In the genomic region with DNA sequence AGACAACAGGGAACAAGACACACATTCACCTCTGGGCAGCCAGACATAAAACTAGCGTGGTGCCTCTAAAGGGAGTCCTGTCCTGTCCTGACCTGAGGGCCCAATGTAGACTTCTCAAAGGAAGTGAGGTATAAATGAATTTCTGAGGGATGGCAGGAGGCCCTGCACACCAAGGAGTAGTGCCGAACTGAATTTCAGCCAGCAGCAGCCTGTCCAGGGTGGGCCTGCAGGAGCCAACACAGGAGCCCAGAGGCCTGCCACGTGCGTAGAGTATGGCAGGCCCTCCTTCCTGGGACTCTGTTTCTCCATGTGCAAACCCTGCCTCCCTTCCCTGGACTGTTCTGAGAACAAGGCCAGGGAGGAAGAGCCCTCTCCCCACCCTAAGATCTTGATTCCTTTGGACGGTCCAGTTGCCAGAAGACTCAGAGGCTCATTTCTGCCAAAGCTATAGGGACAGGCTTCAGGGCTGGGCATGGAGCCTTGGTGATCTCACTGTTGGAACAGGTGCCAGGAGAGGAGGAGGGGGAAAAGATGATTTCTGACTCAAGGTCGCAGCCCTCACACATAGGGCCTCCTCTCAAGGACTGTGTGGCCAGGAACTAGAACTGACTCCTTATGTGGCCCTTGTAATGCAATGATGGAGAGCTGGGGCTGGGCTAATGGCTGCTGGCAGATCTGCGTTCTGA, we compare ENCODE assay signal across 12 cellular contexts. TPM values are rescaled to one million over a fixed set of nuclear protein-coding genes. Genes with fewer than 3 reads are reported as not detected.
DNase-seq lines count a peak whose midpoint lies in the region; ATAC-seq, FAIRE-seq and TF ChIP-seq lines count a peak whose summit lies in the region.
"Had no signal": no experiment of that assay in that cellular context is flagged by ENCODE, and none has a peak within 500 bp of the region (broad histone marks: within the 10 kb centered on the region; RNA-seq: fewer than 3 reads in every experiment).

No MANE protein-coding gene starts in this region.

- no peak for TF ChIP-seq CTCF in brain (conservative IDR thresholded peaks at IDR 0.05)
- TF ChIP-seq CTCF in kidney (IDR thresholded peaks at IDR 0.05; ENCODE audit: borderline replicate concordance, extremely low read depth, insufficient read depth), result no peak

- H3K4me3 ChIP-seq in kidney (ENCODE audit: low read length in 2 of 2), result no peak overlapping the region
- H3K4me3 ChIP-seq in stomach smooth muscle (ENCODE audit: low read length in 2 of 2), result no peak overlapping the region
- H3K4me3 ChIP-seq in effector memory CD4-positive, alpha-beta T cell (ENCODE audit: insufficient read depth, low read depth, low read length, poor library complexity, severe bottlenecking), result no peak overlapping the region

- no peak for FAIRE-seq in kidney (lab: Jason Lieb, UNC)

- no peaks in the 10 kb centered on the region for H3K27me3 ChIP-seq in stomach smooth muscle (ENCODE audit: control insufficient read depth in 1 of 2, insufficient read depth in 2 of 2, low read length in 2 of 2)
- H3K27me3 ChIP-seq in effector memory CD4-positive, alpha-beta T cell (replicated peaks; ENCODE audit: control insufficient read depth, insufficient read depth, low read length, poor library complexity, severe bottlenecking), result no peaks in the 10 kb centered on the region

- H3K27ac ChIP-seq in kidney (ENCODE audit: low read depth in 2 of 2, low read length in 2 of 2) (peak overlapping the region; percentile 89 to 98), stomach smooth muscle (ENCODE audit: low read length) (peak overlapping the region; percentile 49)
- no peak overlapping the region for H3K27ac ChIP-seq in effector memory CD4-positive, alpha-beta T cell (ENCODE audit: insufficient read depth, low read length, poor library complexity, severe bottlenecking)

- no peaks in the 10 kb centered on the region for H3K36me3 ChIP-seq in kidney (ENCODE audit: control insufficient read depth in 1 of 2, insufficient read depth in 2 of 2, low read length in 2 of 2)
- no peaks in the 10 kb centered on the region for H3K36me3 ChIP-seq in stomach smooth muscle (ENCODE audit: control insufficient read depth in 2 of 2, insufficient read depth in 2 of 2, low read length in 2 of 2)
- no peaks in the 10 kb centered on the region for H3K36me3 ChIP-seq in effector memory CD4-positive, alpha-beta T cell (ENCODE audit: control insufficient read depth, insufficient read depth, low read length)

- H3K4me1 ChIP-seq in kidney (ENCODE audit: control insufficient read depth in 1 of 2, insufficient read depth in 1 of 2, low read depth in 1 of 2, low read length in 2 of 2) (peaks cover 35 to 37% of the 10 kb centered on the region in 2 donors), stomach smooth muscle (ENCODE audit: control insufficient read depth, insufficient read depth, low read length) (peaks cover 29% of the 10 kb centered on the region)
- peaks cover 11% of the 10 kb centered on the region for H3K4me1 ChIP-seq in effector memory CD4-positive, alpha-beta T cell (ENCODE audit: control insufficient read depth, insufficient read depth, low read length, poor library complexity, severe bottlenecking)

- no peaks in the 10 kb centered on the region for H3K36me3 Mint-ChIP-seq in brain

- H3K27me3 Mint-ChIP-seq in brain, result peaks cover 9% of the 10 kb centered on the region

- peak overlapping the region in 2 of 5 experiments; percentile 96 to 98 for H3K27ac Mint-ChIP-seq in brain

- H3K4me1 Mint-ChIP-seq in brain, result peaks cover 83% of the 10 kb centered on the region

- H3K9ac ChIP-seq in kidney (ENCODE audit: low read length in 2 of 2), result peak overlapping the region in 1 of 2 donors; percentile 8
- H3K9ac ChIP-seq in stomach smooth muscle (ENCODE audit: low read length in 2 of 2), result no peak overlapping the region

- intact Hi-C loops in kidney (cut with DNase I), result no loop called here

- ATAC-seq in GM21825 (IDR thresholded peaks at IDR 0.05; ENCODE audit: unreplicated experiment) (no peak), GM21360 (IDR thresholded peaks at IDR 0.05; ENCODE audit: unreplicated experiment) (no peak)

- no peak for TF ChIP-seq EP300 in Ishikawa (IDR thresholded peaks at IDR 0.05; ENCODE audit: borderline replicate concordance)

- no peaks in the 10 kb centered on the region for H3K9me3 ChIP-seq in kidney (ENCODE audit: control insufficient read depth in 1 of 2, low read length in 2 of 2)
- H3K9me3 ChIP-seq in stomach smooth muscle (ENCODE audit: control insufficient read depth in 2 of 2, low read length in 2 of 2), result no peaks in the 10 kb centered on the region
- no peaks in the 10 kb centered on the region for H3K9me3 ChIP-seq in effector memory CD4-positive, alpha-beta T cell (ENCODE audit: control insufficient read depth, low read length)

- peak overlapping the region in 4 of 5 experiments; percentile 27 to 86 (median 84) for H3K4me3 Mint-ChIP-seq in brain

- no peak for DNase-seq in kidney
- no peak for DNase-seq in effector memory CD4-positive, alpha-beta T cell
- no peak for DNase-seq in stimulated activated CD4-positive, alpha-beta T cell treated with anti-CD3 and anti-CD28 coated beads, Interleukin-1b, Interleukin-23, amount 100 ng/mL, for 48 hours
- DNase-seq: activated T-cell treated with anti-CD3 and anti-CD28 coated beads, Interleukin-2, amount 50 U/mL, for 48 hours; GDM1; NCI-H2029 treated with DMSO at 0.1 percent for 48 hours had no signal

- H3K9me3 Mint-ChIP-seq in brain, result no peaks in the 10 kb centered on the region
- H3K9me3 Mint-ChIP-seq: neural crest cell had no signal

- no peak for TF ChIP-seq RAD21 in Ishikawa (IDR thresholded peaks at IDR 0.05; ENCODE audit: low read depth)

TF ChIP-seq in Ishikawa, 13 proteins besides CTCF, POLR2A, EP300 and RAD21:
- TF ChIP-seq TEAD4 (IDR thresholded peaks at IDR 0.05), result no peak
- peak; percentile 66; the same call in 1 of the 2 replicates for TF ChIP-seq NFIC (IDR thresholded peaks at IDR 0.05)

RNA-seq across cellular contexts. Expression of a gene that starts 1.8 kb away (rescaled TPM):
- 42.1 TPM for polyA plus RNA-seq in brain (ENCODE audit: insufficient read depth, low read depth, low replicate concordance)
- total RNA-seq in kidney, result 25.0 TPM
- polyA plus RNA-seq in kidney (ENCODE audit: insufficient read depth, low read depth, low replicate concordance), result 542 TPM

RNA-seq across cellular contexts. Expression of a gene that starts 38.4 kb away (rescaled TPM):
- 64.8 TPM for polyA plus RNA-seq in brain (ENCODE audit: insufficient read depth, low read depth, low replicate concordance)
- total RNA-seq in kidney, result 126 TPM
- polyA plus RNA-seq in kidney (ENCODE audit: insufficient read depth, low read depth, low replicate concordance), result 99.2 TPM

Comparison
In these comparisons a context has a peak if more than half of its experiments do, and no peak if none do; other contexts are left out.
1. RNA of a gene that starts 1.8 kb away (polyA plus RNA-seq): 542 TPM in kidney (single experiment); 42.1 TPM in brain (single experiment); every median in the first group is over 10 times any median in the second.